Comparison of ENCODE assay signal across 22 cellular contexts in the genomic region with DNA sequence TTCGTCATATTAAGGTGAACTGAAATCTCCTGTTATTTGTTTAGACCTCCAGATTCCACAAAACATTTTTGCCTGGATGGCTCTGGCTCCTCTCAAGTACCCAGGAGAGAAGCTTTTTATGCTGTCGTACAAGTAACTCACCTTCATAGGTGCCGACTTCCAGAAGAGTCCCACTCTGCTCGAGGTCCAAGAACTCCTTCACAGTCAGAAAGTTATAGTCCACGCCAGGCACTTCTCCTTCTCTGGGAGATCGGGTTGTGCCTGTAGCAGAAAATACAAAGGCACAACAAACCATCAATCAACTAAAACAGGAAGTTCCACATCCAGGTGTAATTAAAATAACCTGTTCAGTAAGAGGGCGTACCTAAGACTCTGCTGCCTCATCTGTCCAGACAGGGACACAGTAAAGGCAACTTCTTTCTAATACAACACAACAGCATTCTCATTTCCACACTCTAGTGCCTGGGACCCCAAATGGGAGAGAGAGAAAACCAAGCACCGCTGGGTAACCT.
DNase-seq lines count a peak whose midpoint lies in the region; ATAC-seq and TF ChIP-seq lines count a peak whose summit lies in the region.
"Had no signal": no experiment of that assay in that cellular context is flagged by ENCODE, and none has a peak within 500 bp of the region (broad histone marks: within the 10 kb centered on the region; RNA-seq: fewer than 3 reads in every experiment).

No MANE protein-coding gene starts in this region.

- no peaks in the 10 kb centered on the region for H3K27me3 Mint-ChIP-seq in progenitor cell of endocrine pancreas
- H3K27me3 Mint-ChIP-seq in effector memory CD8-positive, alpha-beta T cell: no peaks in the 10 kb centered on the region

- H3K4me1 Mint-ChIP-seq in progenitor cell of endocrine pancreas (ENCODE audit: low read depth): peaks cover 17% of the 10 kb centered on the region
- no peaks in the 10 kb centered on the region for H3K4me1 Mint-ChIP-seq in effector memory CD8-positive, alpha-beta T cell (ENCODE audit: low read depth in 2 of 2)

- no peak overlapping the region for H3K27ac Mint-ChIP-seq in progenitor cell of endocrine pancreas
- H3K27ac Mint-ChIP-seq in effector memory CD8-positive, alpha-beta T cell: no peak overlapping the region
- H3K27ac Mint-ChIP-seq: CD8-positive, alpha-beta T cell had no signal

- H3K9me3 Mint-ChIP-seq in progenitor cell of endocrine pancreas (ENCODE audit: low read depth): peaks cover 2% of the 10 kb centered on the region
- peaks cover 7% of the 10 kb centered on the region in 2 donors for H3K9me3 Mint-ChIP-seq in effector memory CD8-positive, alpha-beta T cell

- DNase-seq in ELF-1 (ENCODE audit: low read depth, low spot score): peak; percentile 46
- no peak for DNase-seq in progenitor cell of endocrine pancreas (ENCODE audit: low spot score, unreplicated experiment)
- DNase-seq in effector memory CD8-positive, alpha-beta T cell: no peak
- DNase-seq: Calu3; CD8-positive, alpha-beta T cell; DMS79; GM23248; HCEC 1CT; KBM-7; NCI-H1105 treated with DMSO at 0.1 percent for 48 hours; NCI-H187; NCI-H2171; NCI-H446; PC-9; SIG-M5; T-helper 1 cell had no signal

- TF ChIP-seq CTCF in C4-2B (conservative IDR thresholded peaks at IDR 0.05) (0 out of 2 replicates have a peak, but pooled peaks have one; percentile 6), progenitor cell of endocrine pancreas (IDR thresholded peaks at IDR 0.05; ENCODE audit: unreplicated experiment) (no peak)

- H3K4me3 Mint-ChIP-seq in progenitor cell of endocrine pancreas (ENCODE audit: low read depth): peak overlapping the region; percentile 10
- H3K4me3 Mint-ChIP-seq in effector memory CD8-positive, alpha-beta T cell: no peak overlapping the region
- H3K4me3 Mint-ChIP-seq: CD8-positive, alpha-beta T cell had no signal

- H3K36me3 Mint-ChIP-seq in progenitor cell of endocrine pancreas (ENCODE audit: insufficient read depth): peaks cover 7% of the 10 kb centered on the region
- H3K36me3 Mint-ChIP-seq in effector memory CD8-positive, alpha-beta T cell (ENCODE audit: insufficient read depth): peaks cover 4% of the 10 kb centered on the region
- H3K36me3 Mint-ChIP-seq: CD8-positive, alpha-beta T cell had no signal

- ATAC-seq in esophagus mucosa (peak; percentile 77), HG03097 (IDR thresholded peaks at IDR 0.05; ENCODE audit: low FRiP score, unreplicated experiment) (no peak), GM21526 (IDR thresholded peaks at IDR 0.05; ENCODE audit: low FRiP score, unreplicated experiment) (no peak)
- no peak for ATAC-seq in effector memory CD8-positive, alpha-beta T cell (replicated peaks)
- ATAC-seq: CD8-positive, alpha-beta T cell had no signal

- no peak overlapping the region for H3K27ac ChIP-seq in C4-2B
- H3K27ac ChIP-seq: BLaER1, GM23248, PC-9, RWPE1 had no signal
